Comparison of ENCODE assay signal across 1 cellular context in the genomic region with DNA sequence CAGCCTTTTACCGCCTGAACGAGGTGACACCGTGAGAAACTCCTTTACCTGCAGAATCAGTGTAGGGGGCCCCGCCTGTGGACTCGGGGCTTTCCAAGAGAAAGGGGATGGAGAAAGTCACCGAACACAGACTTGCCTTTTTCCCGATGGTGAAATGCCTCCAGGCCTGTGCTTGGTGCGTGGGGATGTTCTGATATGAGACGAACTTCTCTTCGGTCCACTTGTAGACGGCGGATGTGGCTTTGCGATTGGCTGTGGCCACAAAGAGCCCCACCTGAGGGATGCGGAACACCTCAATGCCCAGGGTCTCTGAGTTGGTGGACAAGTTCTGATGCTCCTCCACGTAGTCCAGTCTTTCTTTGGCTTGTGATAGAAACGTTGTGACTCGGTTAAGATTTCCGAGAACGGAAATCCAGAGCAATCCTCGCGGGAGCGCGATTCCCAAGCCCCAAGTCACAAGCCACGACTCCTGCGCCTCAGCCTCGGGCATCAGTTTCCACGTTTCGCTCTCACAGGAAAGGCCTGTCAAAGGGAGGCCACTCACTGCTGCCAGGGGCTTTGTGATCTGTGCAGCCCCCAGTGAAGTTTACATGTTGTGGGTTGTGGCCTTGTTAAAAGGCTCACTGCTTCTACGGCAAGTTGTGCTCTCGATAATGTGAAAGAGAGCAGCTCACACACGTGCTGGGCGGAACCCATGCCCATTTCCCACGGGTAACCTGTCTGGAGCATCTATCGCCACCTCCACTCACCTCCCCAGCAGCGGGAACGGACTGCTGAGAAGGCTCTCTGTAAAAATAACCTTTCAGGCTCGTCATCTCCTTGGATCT.
TF ChIP-seq lines count a peak whose summit lies in the region.

No MANE protein-coding gene starts in this region.

TF ChIP-seq in GM23338, 12 proteins besides CTCF, POLR2A, EP300 and RAD21:
- TF ChIP-seq EZH2phosphoT487 (IDR thresholded peaks at IDR 0.05; ENCODE audit: unreplicated experiment) (no peak), NANOG (IDR thresholded peaks at IDR 0.05; ENCODE audit: borderline replicate concordance) (no peak), EZH2 (IDR thresholded peaks at IDR 0.05; ENCODE audit: low read depth, unreplicated experiment) (no peak), ZNF331 (CRISPR knock-in tag; IDR thresholded peaks at IDR 0.05; ENCODE audit: low read depth) (no peak)
- TF ChIP-seq, protein P1, sequence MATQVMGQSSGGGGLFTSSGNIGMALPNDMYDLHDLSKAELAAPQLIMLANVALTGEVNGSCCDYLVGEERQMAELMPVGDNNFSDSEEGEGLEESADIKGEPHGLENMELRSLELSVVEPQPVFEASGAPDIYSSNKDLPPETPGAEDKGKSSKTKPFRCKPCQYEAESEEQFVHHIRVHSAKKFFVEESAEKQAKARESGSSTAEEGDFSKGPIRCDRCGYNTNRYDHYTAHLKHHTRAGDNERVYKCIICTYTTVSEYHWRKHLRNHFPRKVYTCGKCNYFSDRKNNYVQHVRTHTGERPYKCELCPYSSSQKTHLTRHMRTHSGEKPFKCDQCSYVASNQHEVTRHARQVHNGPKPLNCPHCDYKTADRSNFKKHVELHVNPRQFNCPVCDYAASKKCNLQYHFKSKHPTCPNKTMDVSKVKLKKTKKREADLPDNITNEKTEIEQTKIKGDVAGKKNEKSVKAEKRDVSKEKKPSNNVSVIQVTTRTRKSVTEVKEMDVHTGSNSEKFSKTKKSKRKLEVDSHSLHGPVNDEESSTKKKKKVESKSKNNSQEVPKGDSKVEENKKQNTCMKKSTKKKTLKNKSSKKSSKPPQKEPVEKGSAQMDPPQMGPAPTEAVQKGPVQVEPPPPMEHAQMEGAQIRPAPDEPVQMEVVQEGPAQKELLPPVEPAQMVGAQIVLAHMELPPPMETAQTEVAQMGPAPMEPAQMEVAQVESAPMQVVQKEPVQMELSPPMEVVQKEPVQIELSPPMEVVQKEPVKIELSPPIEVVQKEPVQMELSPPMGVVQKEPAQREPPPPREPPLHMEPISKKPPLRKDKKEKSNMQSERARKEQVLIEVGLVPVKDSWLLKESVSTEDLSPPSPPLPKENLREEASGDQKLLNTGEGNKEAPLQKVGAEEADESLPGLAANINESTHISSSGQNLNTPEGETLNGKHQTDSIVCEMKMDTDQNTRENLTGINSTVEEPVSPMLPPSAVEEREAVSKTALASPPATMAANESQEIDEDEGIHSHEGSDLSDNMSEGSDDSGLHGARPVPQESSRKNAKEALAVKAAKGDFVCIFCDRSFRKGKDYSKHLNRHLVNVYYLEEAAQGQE (IDR thresholded peaks at IDR 0.05; ENCODE audit: unreplicated experiment), result no peak
